In genomic region chr2:29215739-29216608, GRCh38 we compare ENCODE assay signal across 11 cellular contexts.
"Had no signal": no experiment of that assay in that cellular context is flagged by ENCODE, and none has a peak within 500 bp of the region (broad histone marks: within the 10 kb centered on the region; RNA-seq: fewer than 3 reads in every experiment).

No MANE protein-coding gene starts in this region.

- DNase-seq: activated naive CD4-positive, alpha-beta T cell treated with anti-CD3 and anti-CD28 coated beads, Interleukin-2, amount 10 ng/mL, durations not matched to agents 7 days and 5 days; colonic mucosa; effector CD4-positive, alpha-beta T cell; kidney; left ventricle myocardium superior; mesenchymal stem cell; nephron progenitor cell had no signal

- H3K27me3 Mint-ChIP-seq: stimulated activated memory B cell treated with anti-CD40 and anti-IgM and Interleukin-4, amounts not matched to agents 10 μg/mL and 1 μg/mL and 100 μg/mL, for 72 hours had no signal

- H3K4me3 Mint-ChIP-seq: activated naive CD4-positive, alpha-beta T cell treated with anti-CD3 and anti-CD28 coated beads, Interleukin-2, amount 10 ng/mL, durations not matched to agents 7 days and 5 days; nephron progenitor cell; stimulated activated memory B cell treated with anti-CD40 and anti-IgM and Interleukin-4, amounts not matched to agents 10 μg/mL and 1 μg/mL and 100 μg/mL, for 72 hours had no signal

- H3K4me1 Mint-ChIP-seq: activated naive CD4-positive, alpha-beta T cell treated with anti-CD3 and anti-CD28 coated beads, Interleukin-2, amount 10 ng/mL, durations not matched to agents 7 days and 5 days; stimulated activated memory B cell treated with anti-CD40 and anti-IgM and Interleukin-4, amounts not matched to agents 10 μg/mL and 1 μg/mL and 100 μg/mL, for 72 hours had no signal

- H3K36me3 Mint-ChIP-seq: activated naive CD4-positive, alpha-beta T cell treated with anti-CD3 and anti-CD28 coated beads, Interleukin-2, amount 10 ng/mL, durations not matched to agents 7 days and 5 days; stimulated activated memory B cell treated with anti-CD40 and anti-IgM and Interleukin-4, amounts not matched to agents 10 μg/mL and 1 μg/mL and 100 μg/mL, for 72 hours had no signal

- H3K27ac Mint-ChIP-seq: activated naive CD4-positive, alpha-beta T cell treated with anti-CD3 and anti-CD28 coated beads, Interleukin-2, amount 10 ng/mL, durations not matched to agents 7 days and 5 days; activated T-helper 2 cell treated with anti-CD3 and anti-CD28 coated beads, Interferon-gamma antibody, Interleukin-2, Interleukin-4, amounts not matched to agents 10 μg/mL and 5 μg/mL and 100 μg/mL, durations not matched to agents 14 hours and 24 hours and 36 hours; nephron progenitor cell; stimulated activated memory B cell treated with anti-CD40 and anti-IgM and Interleukin-4, amounts not matched to agents 10 μg/mL and 1 μg/mL and 100 μg/mL, for 72 hours had no signal

- ATAC-seq: activated CD4-positive, CD25-positive, alpha-beta regulatory T cell treated with anti-CD3 and anti-CD28 coated beads, Interleukin-2, amount 50 U/mL, for 24 hours; gastrocnemius medialis; left ventricle myocardium superior; stimulated activated memory B cell treated with anti-CD40 and anti-IgM and Interleukin-4, amounts not matched to agents 10 μg/mL and 1 μg/mL and 100 μg/mL, for 72 hours had no signal

- H3K9me3 Mint-ChIP-seq: activated naive CD4-positive, alpha-beta T cell treated with anti-CD3 and anti-CD28 coated beads, Interleukin-2, amount 10 ng/mL, durations not matched to agents 7 days and 5 days; activated T-helper 2 cell treated with anti-CD3 and anti-CD28 coated beads, Interferon-gamma antibody, Interleukin-2, Interleukin-4, amounts not matched to agents 10 μg/mL and 5 μg/mL and 100 μg/mL, durations not matched to agents 14 hours and 24 hours and 36 hours; nephron progenitor cell; stimulated activated memory B cell treated with anti-CD40 and anti-IgM and Interleukin-4, amounts not matched to agents 10 μg/mL and 1 μg/mL and 100 μg/mL, for 72 hours had no signal
